Comparison of ENCODE assay signal across 33 cellular contexts in the genomic region with DNA sequence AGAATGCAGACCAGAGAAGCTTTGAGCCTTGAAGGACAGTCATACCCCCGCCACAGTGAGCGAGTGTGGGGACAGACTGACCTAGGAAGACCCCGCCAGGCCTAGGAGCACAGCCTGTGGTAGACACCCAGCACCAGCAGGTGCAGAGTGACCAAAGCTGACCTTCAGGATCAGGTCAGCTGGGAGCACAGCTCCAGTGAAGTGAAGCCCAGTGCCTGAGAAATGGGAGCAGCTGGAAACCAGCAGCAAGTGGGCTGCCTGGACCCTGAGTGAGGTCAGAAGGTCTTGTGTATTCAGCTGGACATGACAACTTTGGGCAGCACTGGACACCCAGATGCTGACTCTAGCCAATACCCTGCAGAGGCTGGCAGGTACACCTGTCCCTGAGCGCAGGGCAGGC.
"Had no signal": no experiment of that assay in that cellular context is flagged by ENCODE, and none has a peak within 500 bp of the region (broad histone marks: within the 10 kb centered on the region; RNA-seq: fewer than 3 reads in every experiment).

No MANE protein-coding gene starts in this region.

- H3K4me3 Mint-ChIP-seq: activated B cell treated with CpG ODN at 0.5 μM for 24 hours; activated CD8-positive, alpha-beta memory T cell treated with anti-CD3 and anti-CD28 coated beads, Interleukin-2, amount 10 ng/mL, durations not matched to agents 7 days and 5 days; activated CD8-positive, alpha-beta T cell treated with anti-CD3 and anti-CD28 coated beads for 36 hours; activated naive CD4-positive, alpha-beta T cell treated with anti-CD3 and anti-CD28 coated beads, Interleukin-2, amount 10 ng/mL, durations not matched to agents 7 days and 5 days; activated naive CD8-positive, alpha-beta T cell treated with anti-CD3 and anti-CD28 coated beads, Interleukin-2, amount 10 ng/mL, durations not matched to agents 7 days and 5 days; activated T-cell treated with anti-CD3 and anti-CD28 coated beads, Interleukin-2, amount 50 U/mL, for 24 hours; activated T-cell treated with anti-CD3 and anti-CD28 coated beads, Interleukin-2, amount 50 U/mL, for 72 hours; central memory CD8-positive, alpha-beta T cell; dendritic cell treated with granulocyte-macrophage colony-stimulating factor and Interleukin-4, amounts not matched to agents 40 ng/mL and 50 ng/mL, for 4 days; endodermal cell; T-helper 17 cell; T-helper 2 cell treated with Interferon-gamma antibody and Interleukin-4, amounts not matched to agents 5 μg/mL and 100 μg/mL, for 36 hours had no signal

- H3K36me3 Mint-ChIP-seq: activated CD8-positive, alpha-beta memory T cell treated with anti-CD3 and anti-CD28 coated beads, Interleukin-2, amount 10 ng/mL, durations not matched to agents 7 days and 5 days; activated naive CD4-positive, alpha-beta T cell treated with anti-CD3 and anti-CD28 coated beads, Interleukin-2, amount 10 ng/mL, durations not matched to agents 7 days and 5 days; activated naive CD8-positive, alpha-beta T cell treated with anti-CD3 and anti-CD28 coated beads, Interleukin-2, amount 10 ng/mL, durations not matched to agents 7 days and 5 days; brain had no signal

- H3K27ac ChIP-seq: ascending aorta, breast epithelium, cardiac muscle cell, coronary artery, dorsolateral prefrontal cortex, WERI-Rb-1 had no signal

- H3K9me3 Mint-ChIP-seq: activated B cell treated with CpG ODN at 0.5 μM for 24 hours; activated T-cell treated with anti-CD3 and anti-CD28 coated beads, Interleukin-2, amount 50 U/mL, for 24 hours; T-helper 2 cell treated with Interferon-gamma antibody and Interleukin-4, amounts not matched to agents 5 μg/mL and 100 μg/mL, for 36 hours had no signal

- H3K4me1 ChIP-seq: ascending aorta, breast epithelium had no signal

- H3K36me3 ChIP-seq: ascending aorta, breast epithelium, cardiac muscle cell, WERI-Rb-1 had no signal

- DNase-seq: activated B cell treated with CpG ODN at 0.5 μM for 24 hours; activated CD4-positive, alpha-beta T cell treated with anti-CD3 and anti-CD28 coated beads for 48 hours; activated CD4-positive, alpha-beta T cell treated with anti-CD3 and anti-CD28 coated beads, Interleukin-2, amount 50 U/mL, for 1 hour; activated CD4-positive, alpha-beta T cell treated with anti-CD3 and anti-CD28 coated beads, Interleukin-2, amount 50 U/mL, for 48 hours; activated CD8-positive, alpha-beta memory T cell treated with anti-CD3 and anti-CD28 coated beads, Interleukin-2, amount 10 ng/mL, durations not matched to agents 7 days and 5 days; activated CD8-positive, alpha-beta memory T cell treated with anti-CD3 and anti-CD28 coated beads, Interleukin-2, amount 50 U/mL, for 4 hours; activated CD8-positive, alpha-beta T cell treated with anti-CD3 and anti-CD28 coated beads for 36 hours; activated gamma-delta T cell; activated naive CD4-positive, alpha-beta T cell; activated naive CD4-positive, alpha-beta T cell treated with anti-CD3 and anti-CD28 coated beads, Interleukin-2, amount 10 ng/mL, durations not matched to agents 7 days and 5 days; activated naive CD8-positive, alpha-beta T cell treated with anti-CD3 and anti-CD28 coated beads, Interleukin-2, amount 10 ng/mL, durations not matched to agents 7 days and 5 days; activated T-cell treated with anti-CD3 and anti-CD28 coated beads for 4 hours; activated T-cell treated with anti-CD3 and anti-CD28 coated beads, Interleukin-2, amount 50 U/mL, for 24 hours; activated T-cell treated with anti-CD3 and anti-CD28 coated beads, Interleukin-2, amount 50 U/mL, for 72 hours; dorsolateral prefrontal cortex; effector memory CD4-positive, alpha-beta T cell; endodermal cell; foreskin fibroblast; T-helper 1 cell; T-helper 17 cell; T1000; WERI-Rb-1 had no signal

- H3K4me3 ChIP-seq: ascending aorta, breast epithelium, cardiac muscle cell, coronary artery, dorsolateral prefrontal cortex had no signal

- H3K27ac Mint-ChIP-seq: activated B cell treated with CpG ODN at 0.5 μM for 24 hours; activated CD8-positive, alpha-beta memory T cell treated with anti-CD3 and anti-CD28 coated beads, Interleukin-2, amount 10 ng/mL, durations not matched to agents 7 days and 5 days; activated CD8-positive, alpha-beta T cell treated with anti-CD3 and anti-CD28 coated beads for 36 hours; activated naive CD4-positive, alpha-beta T cell treated with anti-CD3 and anti-CD28 coated beads, Interleukin-2, amount 10 ng/mL, durations not matched to agents 7 days and 5 days; activated naive CD4-positive, alpha-beta T cell treated with anti-CD3 and anti-CD28 coated beads, Interleukin-2, amount 50 U/mL, for 72 hours; activated naive CD8-positive, alpha-beta T cell treated with anti-CD3 and anti-CD28 coated beads, Interleukin-2, amount 10 ng/mL, durations not matched to agents 7 days and 5 days; activated T-cell treated with anti-CD3 and anti-CD28 coated beads, Interleukin-2, amount 50 U/mL, for 24 hours; activated T-cell treated with anti-CD3 and anti-CD28 coated beads, Interleukin-2, amount 50 U/mL, for 72 hours; brain; dendritic cell treated with granulocyte-macrophage colony-stimulating factor and Interleukin-4, amounts not matched to agents 40 ng/mL and 50 ng/mL, for 4 days; endodermal cell; T-helper 17 cell; T-helper 2 cell treated with Interferon-gamma antibody and Interleukin-4, amounts not matched to agents 5 μg/mL and 100 μg/mL, for 36 hours had no signal

- H3K4me1 Mint-ChIP-seq: activated B cell treated with CpG ODN at 0.5 μM for 24 hours; activated CD8-positive, alpha-beta memory T cell treated with anti-CD3 and anti-CD28 coated beads, Interleukin-2, amount 10 ng/mL, durations not matched to agents 7 days and 5 days; activated naive CD4-positive, alpha-beta T cell treated with anti-CD3 and anti-CD28 coated beads, Interleukin-2, amount 10 ng/mL, durations not matched to agents 7 days and 5 days; activated naive CD8-positive, alpha-beta T cell treated with anti-CD3 and anti-CD28 coated beads, Interleukin-2, amount 10 ng/mL, durations not matched to agents 7 days and 5 days; central memory CD8-positive, alpha-beta T cell; endodermal cell; T-helper 17 cell had no signal

- ATAC-seq: activated CD4-positive, CD25-positive, alpha-beta regulatory T cell treated with anti-CD3 and anti-CD28 coated beads, Interleukin-2, amount 50 U/mL, for 24 hours; activated CD8-positive, alpha-beta memory T cell treated with anti-CD3 and anti-CD28 coated beads, Interleukin-2, amount 10 ng/mL, durations not matched to agents 7 days and 5 days; activated CD8-positive, alpha-beta T cell treated with anti-CD3 and anti-CD28 coated beads for 36 hours; activated naive CD4-positive, alpha-beta T cell treated with anti-CD3 and anti-CD28 coated beads, Interleukin-2, amount 50 U/mL, for 72 hours; activated T-cell treated with anti-CD3 and anti-CD28 coated beads, Interleukin-2, amount 50 U/mL, for 72 hours; esophagus mucosa; T-helper 17 cell had no signal

- H3K27me3 Mint-ChIP-seq: activated B cell treated with CpG ODN at 0.5 μM for 24 hours; activated CD8-positive, alpha-beta memory T cell treated with anti-CD3 and anti-CD28 coated beads, Interleukin-2, amount 10 ng/mL, durations not matched to agents 7 days and 5 days; activated CD8-positive, alpha-beta T cell treated with anti-CD3 and anti-CD28 coated beads for 36 hours; activated naive CD4-positive, alpha-beta T cell treated with anti-CD3 and anti-CD28 coated beads, Interleukin-2, amount 10 ng/mL, durations not matched to agents 7 days and 5 days; activated naive CD8-positive, alpha-beta T cell treated with anti-CD3 and anti-CD28 coated beads, Interleukin-2, amount 10 ng/mL, durations not matched to agents 7 days and 5 days; brain; central memory CD8-positive, alpha-beta T cell; dendritic cell treated with granulocyte-macrophage colony-stimulating factor and Interleukin-4, amounts not matched to agents 40 ng/mL and 50 ng/mL, for 4 days had no signal

- H3K27me3 ChIP-seq: ascending aorta, cardiac muscle cell had no signal

- H3K9me3 ChIP-seq: ascending aorta had no signal
